Comparison of ENCODE assay signal across 24 cellular contexts in the genomic region with DNA sequence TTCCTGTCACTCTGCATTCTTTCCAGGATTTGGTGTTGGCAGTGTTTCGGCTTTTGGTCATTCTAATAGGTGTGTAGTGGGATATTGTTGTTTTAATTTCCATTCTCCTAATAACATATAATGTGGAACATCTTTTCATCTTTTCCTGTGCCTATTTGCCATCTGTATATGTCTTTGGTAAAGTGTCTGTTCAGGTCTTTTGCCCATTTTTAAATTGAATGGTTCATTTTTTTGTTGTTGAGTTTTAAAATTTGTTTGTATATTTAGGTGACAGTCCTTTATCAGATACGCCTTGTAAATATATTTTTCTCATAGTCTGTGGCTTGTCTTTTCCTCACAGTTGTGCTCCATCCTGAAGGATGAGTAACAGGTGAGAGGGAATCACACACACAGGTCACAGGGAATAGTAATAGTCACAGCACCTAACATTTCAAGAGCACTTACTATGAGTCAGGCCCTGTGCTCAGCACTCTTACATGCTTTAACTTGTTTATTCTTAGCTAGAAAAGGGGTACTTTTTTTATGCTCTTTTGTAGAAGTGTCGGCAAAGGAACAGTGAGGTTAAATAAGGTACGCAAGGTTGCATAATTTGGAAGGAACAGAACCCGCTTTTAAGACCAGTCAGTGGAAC.
"Had no signal": no experiment of that assay in that cellular context is flagged by ENCODE, and none has a peak within 500 bp of the region (broad histone marks: within the 10 kb centered on the region; RNA-seq: fewer than 3 reads in every experiment).

No MANE protein-coding gene starts in this region.

- H3K27me3 Mint-ChIP-seq: activated CD4-positive, alpha-beta T cell treated with anti-CD3 and anti-CD28 coated beads for 36 hours; activated T-cell treated with anti-CD3 and anti-CD28 coated beads, Interleukin-2, amount 50 U/mL, for 24 hours; activated T-helper 17 cell treated with anti-CD3 and anti-CD28 coated beads, Interleukin-2, amount 50 U/mL, for 72 hours; central memory CD8-positive, alpha-beta T cell; effector memory CD8-positive, alpha-beta T cell; natural killer cell treated with Interleukin-12 subunit alpha and Interleukin-12 subunit beta and Interleukin-15 and Interleukin-18, amount 100 ng/mL, for 72 hours had no signal

- H3K9me3 Mint-ChIP-seq: effector memory CD8-positive, alpha-beta T cell; natural killer cell treated with Interleukin-12 subunit alpha and Interleukin-12 subunit beta and Interleukin-15 and Interleukin-18, amount 100 ng/mL, for 72 hours had no signal

- ATAC-seq: activated CD4-positive, alpha-beta T cell treated with anti-CD3 and anti-CD28 coated beads for 36 hours; activated naive CD4-positive, alpha-beta T cell treated with anti-CD3 and anti-CD28 coated beads, Interleukin-2, amount 50 U/mL, for 72 hours; activated T-helper 17 cell treated with anti-CD3 and anti-CD28 coated beads, Interleukin-2, amount 50 U/mL, for 72 hours; effector memory CD8-positive, alpha-beta T cell; natural killer cell treated with Interleukin-12 subunit alpha and Interleukin-12 subunit beta and Interleukin-15 and Interleukin-18, amount 100 ng/mL, for 72 hours; WTC11 had no signal

- H3K27ac Mint-ChIP-seq: activated CD4-positive, alpha-beta T cell treated with anti-CD3 and anti-CD28 coated beads for 36 hours; activated naive CD4-positive, alpha-beta T cell treated with anti-CD3 and anti-CD28 coated beads, Interleukin-2, amount 50 U/mL, for 72 hours; activated T-cell treated with anti-CD3 and anti-CD28 coated beads, Interleukin-2, amount 50 U/mL, for 24 hours; activated T-helper 17 cell treated with anti-CD3 and anti-CD28 coated beads, Interleukin-2, amount 50 U/mL, for 72 hours; natural killer cell treated with Interleukin-12 subunit alpha and Interleukin-12 subunit beta and Interleukin-15 and Interleukin-18, amount 100 ng/mL, for 72 hours; progenitor cell of endocrine pancreas; WTC11 had no signal

- DNase-seq: activated CD4-positive, alpha-beta T cell treated with anti-CD3 and anti-CD28 coated beads for 36 hours; activated CD4-positive, alpha-beta T cell treated with anti-CD3 and anti-CD28 coated beads, Interleukin-2, amount 50 U/mL, for 4 hours; activated CD8-positive, alpha-beta memory T cell treated with anti-CD3 and anti-CD28 coated beads for 24 hours; activated CD8-positive, alpha-beta memory T cell treated with anti-CD3 and anti-CD28 coated beads, Interleukin-2, amount 50 U/mL, for 4 hours; activated T-cell treated with anti-CD3 and anti-CD28 coated beads, Interleukin-2, amount 50 U/mL, for 24 hours; aorta; brain microvascular endothelial cell; colonic mucosa; dorsolateral prefrontal cortex; effector memory CD8-positive, alpha-beta T cell; left ventricle myocardium inferior; midbrain; stimulated activated CD4-positive, alpha-beta T cell treated with anti-CD3 and anti-CD28 coated beads, Interleukin-2, amount 100 ng/mL, for 48 hours; stimulated activated CD8-positive, alpha-beta memory T cell treated with anti-CD3 and anti-CD28 coated beads, Interleukin-4, amount 100 ng/mL, for 48 hours; stimulated activated naive CD4-positive, alpha-beta T cell; T-helper 9 cell; upper lobe of left lung had no signal

- H3K9me3 ChIP-seq: colonic mucosa, thoracic aorta, upper lobe of left lung had no signal

- H3K27me3 ChIP-seq: brain microvascular endothelial cell, colonic mucosa, dorsolateral prefrontal cortex, upper lobe of left lung had no signal

- H3K36me3 ChIP-seq: brain microvascular endothelial cell, colonic mucosa, left ventricle myocardium inferior, thoracic aorta, upper lobe of left lung had no signal

- H3K4me3 ChIP-seq: colonic mucosa, dorsolateral prefrontal cortex, left ventricle myocardium inferior, thoracic aorta, upper lobe of left lung had no signal

- H3K4me1 ChIP-seq: colonic mucosa, left ventricle myocardium inferior had no signal

- H3K36me3 Mint-ChIP-seq: WTC11 had no signal

- H3K4me3 Mint-ChIP-seq: activated CD4-positive, alpha-beta T cell treated with anti-CD3 and anti-CD28 coated beads for 36 hours; activated T-cell treated with anti-CD3 and anti-CD28 coated beads, Interleukin-2, amount 50 U/mL, for 24 hours; activated T-helper 17 cell treated with anti-CD3 and anti-CD28 coated beads, Interleukin-2, amount 50 U/mL, for 72 hours; central memory CD8-positive, alpha-beta T cell; effector memory CD8-positive, alpha-beta T cell; natural killer cell treated with Interleukin-12 subunit alpha and Interleukin-12 subunit beta and Interleukin-15 and Interleukin-18, amount 100 ng/mL, for 72 hours; WTC11 had no signal

- H3K27ac ChIP-seq: brain microvascular endothelial cell, colonic mucosa, dorsolateral prefrontal cortex, left ventricle myocardium inferior, thoracic aorta, upper lobe of left lung had no signal
